In genomic region chr12:203074-203461, GRCh38 we compare ENCODE assay signal across 1 cellular context.
TF ChIP-seq lines count a peak whose summit lies in the region.

No MANE protein-coding gene starts in this region.

TF ChIP-seq in K562, 482 proteins besides CTCF, POLR2A, EP300 and RAD21 (continued from another document):
- no peak for TF ChIP-seq DLX4 (CRISPR knock-in tag; IDR thresholded peaks at IDR 0.05)
